10 cellular contexts compared by ENCODE assay signal in genomic region chr1:233261206-233261605, GRCh38. TPM values are rescaled to one million over a fixed set of nuclear protein-coding genes. Genes with fewer than 3 reads are reported as not detected.
DNase-seq lines count a peak whose midpoint lies in the region; ATAC-seq and TF ChIP-seq lines count a peak whose summit lies in the region.
"Had no signal": no experiment of that assay in that cellular context is flagged by ENCODE, and none has a peak within 500 bp of the region (broad histone marks: within the 10 kb centered on the region; RNA-seq: fewer than 3 reads in every experiment).

No MANE protein-coding gene starts in this region.

- H3K9me3 ChIP-seq in trophoblast cell (ENCODE audit: insufficient read depth, low read depth, low read length): no peaks in the 10 kb centered on the region

- H2BK5ac ChIP-seq in trophoblast cell (ENCODE audit: low read depth, low read length, poor library complexity): no peak overlapping the region

- no peak overlapping the region for H4K12ac ChIP-seq in trophoblast cell (ENCODE audit: low read depth, low read length)

- no peak overlapping the region for H3K27ac ChIP-seq in trophoblast cell (ENCODE audit: low read depth, low read length)
- H3K27ac ChIP-seq: HL-60 had no signal

- no peak overlapping the region for H4K8ac ChIP-seq in trophoblast cell (ENCODE audit: low read depth, low read length)

- no peak overlapping the region for H4K91ac ChIP-seq in trophoblast cell (ENCODE audit: low read depth, low read length)

- no peak overlapping the region for H2BK120ac ChIP-seq in trophoblast cell (ENCODE audit: insufficient read depth, low read length, poor library complexity)

- ATAC-seq in natural killer cell treated with Interleukin-12 subunit alpha and Interleukin-12 subunit beta and Interleukin-15 and Interleukin-18, amount 100 ng/mL, for 72 hours: no peak
- no peak for ATAC-seq in natural killer cell
- ATAC-seq in HG02642 (IDR thresholded peaks at IDR 0.05; ENCODE audit: poor library complexity, unreplicated experiment): peak; percentile 94
- ATAC-seq in stimulated activated memory B cell treated with anti-CD40 and anti-IgM and Interleukin-4, amounts not matched to agents 10 μg/mL and 1 μg/mL and 100 μg/mL, for 72 hours: peak; percentile 51
- no peak for ATAC-seq in Right ventricle myocardium superior (ENCODE audit: poor library complexity)

- no peak overlapping the region for H3K18ac ChIP-seq in trophoblast cell (ENCODE audit: low read length)

- H3K79me2 ChIP-seq in trophoblast cell (ENCODE audit: control insufficient read depth, insufficient read depth, low read length, poor library complexity): no peaks in the 10 kb centered on the region

- no peak overlapping the region for H3K14ac ChIP-seq in trophoblast cell (ENCODE audit: low read length)

- H2AFZ ChIP-seq in trophoblast cell (ENCODE audit: insufficient read depth, low read length, poor library complexity): no peak overlapping the region

- no peaks in the 10 kb centered on the region for H3K79me1 ChIP-seq in trophoblast cell (ENCODE audit: low read length)

- H3K27me3 ChIP-seq in trophoblast cell (ENCODE audit: insufficient read depth, low read length): no peaks in the 10 kb centered on the region

- H3K4me3 ChIP-seq in trophoblast cell (ENCODE audit: low read depth, low read length): no peak overlapping the region

- no peaks in the 10 kb centered on the region for H3K36me3 ChIP-seq in trophoblast cell (ENCODE audit: control insufficient read depth in 1 of 2, insufficient read depth in 2 of 2, low read length in 2 of 2)

- no peak overlapping the region for H3K23ac ChIP-seq in trophoblast cell (ENCODE audit: low read length)

- H3K4ac ChIP-seq in trophoblast cell (ENCODE audit: low read depth, low read length): no peak overlapping the region

- no peak overlapping the region for H2AK5ac ChIP-seq in trophoblast cell (ENCODE audit: low read length)

- H2BK12ac ChIP-seq in trophoblast cell (ENCODE audit: low read length): no peak overlapping the region

- H3K9me3 Mint-ChIP-seq in natural killer cell treated with Interleukin-12 subunit alpha and Interleukin-12 subunit beta and Interleukin-15 and Interleukin-18, amount 100 ng/mL, for 72 hours: no peaks in the 10 kb centered on the region
- H3K9me3 Mint-ChIP-seq in natural killer cell: no peaks in the 10 kb centered on the region
- no peaks in the 10 kb centered on the region for H3K9me3 Mint-ChIP-seq in stimulated activated memory B cell treated with anti-CD40 and anti-IgM and Interleukin-4, amounts not matched to agents 10 μg/mL and 1 μg/mL and 100 μg/mL, for 72 hours

- H3K36me3 Mint-ChIP-seq in natural killer cell treated with Interleukin-12 subunit alpha and Interleukin-12 subunit beta and Interleukin-15 and Interleukin-18, amount 100 ng/mL, for 72 hours: peaks cover 5% of the 10 kb centered on the region
- H3K36me3 Mint-ChIP-seq in natural killer cell: no peaks in the 10 kb centered on the region
- H3K36me3 Mint-ChIP-seq in stimulated activated memory B cell treated with anti-CD40 and anti-IgM and Interleukin-4, amounts not matched to agents 10 μg/mL and 1 μg/mL and 100 μg/mL, for 72 hours: peaks cover 42% of the 10 kb centered on the region

- H3K27me3 Mint-ChIP-seq in natural killer cell treated with Interleukin-12 subunit alpha and Interleukin-12 subunit beta and Interleukin-15 and Interleukin-18, amount 100 ng/mL, for 72 hours: no peaks in the 10 kb centered on the region
- H3K27me3 Mint-ChIP-seq in natural killer cell (ENCODE audit: low read depth in 2 of 2): no peaks in the 10 kb centered on the region
- H3K27me3 Mint-ChIP-seq in stimulated activated memory B cell treated with anti-CD40 and anti-IgM and Interleukin-4, amounts not matched to agents 10 μg/mL and 1 μg/mL and 100 μg/mL, for 72 hours: no peaks in the 10 kb centered on the region

- H3K4me3 Mint-ChIP-seq in natural killer cell treated with Interleukin-12 subunit alpha and Interleukin-12 subunit beta and Interleukin-15 and Interleukin-18, amount 100 ng/mL, for 72 hours: peak overlapping the region; percentile 32
- no peak overlapping the region for H3K4me3 Mint-ChIP-seq in natural killer cell
- no peak overlapping the region for H3K4me3 Mint-ChIP-seq in stimulated activated memory B cell treated with anti-CD40 and anti-IgM and Interleukin-4, amounts not matched to agents 10 μg/mL and 1 μg/mL and 100 μg/mL, for 72 hours

- H3K27ac Mint-ChIP-seq in natural killer cell treated with Interleukin-12 subunit alpha and Interleukin-12 subunit beta and Interleukin-15 and Interleukin-18, amount 100 ng/mL, for 72 hours: no peak overlapping the region
- H3K27ac Mint-ChIP-seq in natural killer cell: no peak overlapping the region
- H3K27ac Mint-ChIP-seq in stimulated activated memory B cell treated with anti-CD40 and anti-IgM and Interleukin-4, amounts not matched to agents 10 μg/mL and 1 μg/mL and 100 μg/mL, for 72 hours: peak overlapping the region; percentile 19

- H3K4me1 ChIP-seq in trophoblast cell (ENCODE audit: control insufficient read depth in 1 of 2, insufficient read depth in 2 of 2, low read length in 2 of 2): no peaks in the 10 kb centered on the region

- intact Hi-C loops in natural killer cell (cut with micrococcal nuclease) (no loop called here), Right ventricle myocardium superior (cut with DNase I) (no loop called here)

- TF ChIP-seq CTCF in natural killer cell (IDR thresholded peaks at IDR 0.05): no peak

- no peak overlapping the region for H3K9ac ChIP-seq in trophoblast cell (ENCODE audit: low read length)

- DNase-seq in natural killer cell treated with Interleukin-12 subunit alpha and Interleukin-12 subunit beta and Interleukin-15 and Interleukin-18, amount 100 ng/mL, for 72 hours (ENCODE audit: low spot score): no peak
- DNase-seq in natural killer cell (no peak), HT-29 (ENCODE audit: low spot score) (peak; percentile 64), midbrain (lab: John Stamatoyannopoulos, UW) (no peak), trophoblast cell (no peak), Right ventricle myocardium superior (no peak)
- DNase-seq: NCI-H82 had no signal

- H3K4me1 Mint-ChIP-seq in natural killer cell treated with Interleukin-12 subunit alpha and Interleukin-12 subunit beta and Interleukin-15 and Interleukin-18, amount 100 ng/mL, for 72 hours (ENCODE audit: low read depth in 2 of 2): peaks cover 0 to 9% of the 10 kb centered on the region in 2 donors
- H3K4me1 Mint-ChIP-seq in natural killer cell: no peaks in the 10 kb centered on the region
- peaks cover 11% of the 10 kb centered on the region for H3K4me1 Mint-ChIP-seq in stimulated activated memory B cell treated with anti-CD40 and anti-IgM and Interleukin-4, amounts not matched to agents 10 μg/mL and 1 μg/mL and 100 μg/mL, for 72 hours

- no CpG with 5 or more reads among the region's 3 CpGs for WGBS in trophoblast cell (ENCODE audit: extremely low coverage, insufficient coverage, insufficient read length)

- no peak overlapping the region for H3K4me2 ChIP-seq in trophoblast cell (ENCODE audit: low read length)

RNA-seq across cellular contexts. Expression of gene PCNX2, which starts 34.3 kb away (rescaled TPM):
- total RNA-seq in natural killer cell treated with Interleukin-12 subunit alpha and Interleukin-12 subunit beta and Interleukin-15 and Interleukin-18, amount 100 ng/mL, for 72 hours: 10 to 100 TPM in 1 of 2 donors, 1 to 10 TPM in 1; 7.1 to 30.8 TPM
- 10 to 100 TPM; 12.9 to 25.8 (median 16.0) TPM for total RNA-seq in natural killer cell
- total RNA-seq in HT-29 (2014; rRNA removed; shearing (Covaris generic)): 11.8 and 20.2 TPM in 2 replicates
- polyA plus RNA-seq in trophoblast cell (2013): 3.7 and 4.1 TPM in 2 replicates
- total RNA-seq in Right ventricle myocardium superior: 2.2 TPM

Comparison
In these comparisons a context has a peak if more than half of its experiments do, and no peak if none do; other contexts are left out.
1. ATAC-seq: peak in HG02642 (single experiment) and stimulated activated memory B cell treated with anti-CD40 and anti-IgM and Interleukin-4, amounts not matched to agents 10 μg/mL and 1 μg/mL and 100 μg/mL, for 72 hours (single experiment); none in natural killer cell treated with Interleukin-12 subunit alpha and Interleukin-12 subunit beta and Interleukin-15 and Interleukin-18, amount 100 ng/mL, for 72 hours (0 of 2), natural killer cell (0 of 3) and Right ventricle myocardium superior (single experiment).